2 cellular contexts compared by ENCODE assay signal in the genomic region with DNA sequence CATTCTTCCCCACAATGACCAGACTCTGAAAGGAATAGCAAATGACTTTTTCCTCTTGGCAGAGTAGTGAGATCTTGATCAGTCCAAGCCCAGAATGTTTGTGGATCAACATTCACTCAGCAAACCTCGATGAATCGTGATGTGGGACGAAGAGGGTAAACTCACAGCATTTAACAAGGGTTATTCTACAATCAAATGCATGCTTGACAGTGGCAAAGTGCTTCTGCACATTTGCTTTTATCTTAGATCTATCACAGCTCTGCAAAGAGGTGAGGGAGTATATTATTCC.
TF ChIP-seq lines count a peak whose summit lies in the region.

No MANE protein-coding gene starts in this region.

TF ChIP-seq in H1, 55 proteins besides CTCF, POLR2A, EP300 and RAD21 (continued from another document):
- TF ChIP-seq, protein P1, sequence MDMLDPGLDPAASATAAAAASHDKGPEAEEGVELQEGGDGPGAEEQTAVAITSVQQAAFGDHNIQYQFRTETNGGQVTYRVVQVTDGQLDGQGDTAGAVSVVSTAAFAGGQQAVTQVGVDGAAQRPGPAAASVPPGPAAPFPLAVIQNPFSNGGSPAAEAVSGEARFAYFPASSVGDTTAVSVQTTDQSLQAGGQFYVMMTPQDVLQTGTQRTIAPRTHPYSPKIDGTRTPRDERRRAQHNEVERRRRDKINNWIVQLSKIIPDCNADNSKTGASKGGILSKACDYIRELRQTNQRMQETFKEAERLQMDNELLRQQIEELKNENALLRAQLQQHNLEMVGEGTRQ (IDR thresholded peaks at IDR 0.05; ENCODE audit: low read length): no peak
- TF ChIP-seq SIRT6 (IDR thresholded peaks at IDR 0.05; ENCODE audit: low read length) (no peak), SUZ12 (IDR thresholded peaks at IDR 0.05; ENCODE audit: low read length) (0 out of 2 replicates have a peak, but pooled peaks have one; percentile 0), TAF1 (IDR thresholded peaks at IDR 0.05; ENCODE audit: low read depth, low read length) (no peak), JUN (IDR thresholded peaks at IDR 0.05; ENCODE audit: low read depth, low read length) (no peak), EGR1 (IDR thresholded peaks at IDR 0.05; ENCODE audit: borderline replicate concordance, low read depth, low read length) (no peak)
- TF ChIP-seq, protein P2, sequence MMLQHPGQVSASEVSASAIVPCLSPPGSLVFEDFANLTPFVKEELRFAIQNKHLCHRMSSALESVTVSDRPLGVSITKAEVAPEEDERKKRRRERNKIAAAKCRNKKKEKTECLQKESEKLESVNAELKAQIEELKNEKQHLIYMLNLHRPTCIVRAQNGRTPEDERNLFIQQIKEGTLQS (IDR thresholded peaks at IDR 0.05; ENCODE audit: insufficient read depth, low read depth, low read length): no peak
TF ChIP-seq in H1: peak in this region for 1.

TF ChIP-seq in SK-N-SH treated with all-trans-retinoic acid at 6 μM for 48 hours, 23 proteins besides CTCF, POLR2A, EP300 and RAD21:
- TF ChIP-seq, protein P3, sequence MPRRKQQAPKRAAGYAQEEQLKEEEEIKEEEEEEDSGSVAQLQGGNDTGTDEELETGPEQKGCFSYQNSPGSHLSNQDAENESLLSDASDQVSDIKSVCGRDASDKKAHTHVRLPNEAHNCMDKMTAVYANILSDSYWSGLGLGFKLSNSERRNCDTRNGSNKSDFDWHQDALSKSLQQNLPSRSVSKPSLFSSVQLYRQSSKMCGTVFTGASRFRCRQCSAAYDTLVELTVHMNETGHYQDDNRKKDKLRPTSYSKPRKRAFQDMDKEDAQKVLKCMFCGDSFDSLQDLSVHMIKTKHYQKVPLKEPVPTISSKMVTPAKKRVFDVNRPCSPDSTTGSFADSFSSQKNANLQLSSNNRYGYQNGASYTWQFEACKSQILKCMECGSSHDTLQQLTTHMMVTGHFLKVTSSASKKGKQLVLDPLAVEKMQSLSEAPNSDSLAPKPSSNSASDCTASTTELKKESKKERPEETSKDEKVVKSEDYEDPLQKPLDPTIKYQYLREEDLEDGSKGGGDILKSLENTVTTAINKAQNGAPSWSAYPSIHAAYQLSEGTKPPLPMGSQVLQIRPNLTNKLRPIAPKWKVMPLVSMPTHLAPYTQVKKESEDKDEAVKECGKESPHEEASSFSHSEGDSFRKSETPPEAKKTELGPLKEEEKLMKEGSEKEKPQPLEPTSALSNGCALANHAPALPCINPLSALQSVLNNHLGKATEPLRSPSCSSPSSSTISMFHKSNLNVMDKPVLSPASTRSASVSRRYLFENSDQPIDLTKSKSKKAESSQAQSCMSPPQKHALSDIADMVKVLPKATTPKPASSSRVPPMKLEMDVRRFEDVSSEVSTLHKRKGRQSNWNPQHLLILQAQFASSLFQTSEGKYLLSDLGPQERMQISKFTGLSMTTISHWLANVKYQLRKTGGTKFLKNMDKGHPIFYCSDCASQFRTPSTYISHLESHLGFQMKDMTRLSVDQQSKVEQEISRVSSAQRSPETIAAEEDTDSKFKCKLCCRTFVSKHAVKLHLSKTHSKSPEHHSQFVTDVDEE (CRISPR knock-in tag; IDR thresholded peaks at IDR 0.05): no peak
- TF ChIP-seq CSDC2 (CRISPR knock-in tag; IDR thresholded peaks at IDR 0.05) (no peak), ISL1 (CRISPR knock-in tag; IDR thresholded peaks at IDR 0.05) (no peak), ZFP30 (CRISPR knock-in tag; IDR thresholded peaks at IDR 0.05) (no peak), GLIS3 (CRISPR knock-in tag; IDR thresholded peaks at IDR 0.05) (no peak), ZNF8 (CRISPR knock-in tag; IDR thresholded peaks at IDR 0.05) (no peak)
- TF ChIP-seq, protein P4, sequence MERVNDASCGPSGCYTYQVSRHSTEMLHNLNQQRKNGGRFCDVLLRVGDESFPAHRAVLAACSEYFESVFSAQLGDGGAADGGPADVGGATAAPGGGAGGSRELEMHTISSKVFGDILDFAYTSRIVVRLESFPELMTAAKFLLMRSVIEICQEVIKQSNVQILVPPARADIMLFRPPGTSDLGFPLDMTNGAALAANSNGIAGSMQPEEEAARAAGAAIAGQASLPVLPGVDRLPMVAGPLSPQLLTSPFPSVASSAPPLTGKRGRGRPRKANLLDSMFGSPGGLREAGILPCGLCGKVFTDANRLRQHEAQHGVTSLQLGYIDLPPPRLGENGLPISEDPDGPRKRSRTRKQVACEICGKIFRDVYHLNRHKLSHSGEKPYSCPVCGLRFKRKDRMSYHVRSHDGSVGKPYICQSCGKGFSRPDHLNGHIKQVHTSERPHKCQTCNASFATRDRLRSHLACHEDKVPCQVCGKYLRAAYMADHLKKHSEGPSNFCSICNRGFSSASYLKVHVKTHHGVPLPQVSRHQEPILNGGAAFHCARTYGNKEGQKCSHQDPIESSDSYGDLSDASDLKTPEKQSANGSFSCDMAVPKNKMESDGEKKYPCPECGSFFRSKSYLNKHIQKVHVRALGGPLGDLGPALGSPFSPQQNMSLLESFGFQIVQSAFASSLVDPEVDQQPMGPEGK (CRISPR knock-in tag; IDR thresholded peaks at IDR 0.05; ENCODE audit: borderline replicate concordance): no peak
